Comparison of ENCODE assay signal across 8 cellular contexts in genomic region chr12:96399081-96399918, GRCh38. TPM values are rescaled to one million over a fixed set of nuclear protein-coding genes. Genes with fewer than 3 reads are reported as not detected.
DNase-seq lines count a peak whose midpoint lies in the region; ATAC-seq and TF ChIP-seq lines count a peak whose summit lies in the region.

No MANE protein-coding gene starts in this region.

- peak overlapping the region; percentile 82 for H3K4me3 ChIP-seq in AG04449 (ENCODE audit: low read depth, low read length)

- DNase-seq in AG04449 (ENCODE audit: low read depth, low spot score) (no peak), NCI-H748 (lab: John Stamatoyannopoulos, UW; ENCODE audit: unreplicated experiment) (peak; percentile 65), activated T-cell treated with anti-CD3 and anti-CD28 coated beads for 1 hour (ENCODE audit: low read depth) (peak; percentile 59), epidermal melanocyte (ENCODE audit: insufficient read length, low spot score) (peak; percentile 24), mucosa of gallbladder (ENCODE audit: low spot score) (peak; percentile 65)
- DNase-seq in stimulated activated CD8-positive, alpha-beta memory T cell treated with anti-CD3 and anti-CD28 coated beads, Interleukin-7, amount 100 ng/mL, for 1 hour (ENCODE audit: low read depth in 2 of 2) = peak; percentile 53 to 54

- POLR2A ChIA-PET in AG04449 (lab: Yijun Ruan, JAX) = interaction anchor here (1.0 to 2.5 kb wide), 9 partner anchors 8 to 179 kb away, joined by 3 to 13 read pairs (median 4); partner anchors contain the start of gene CFAP54

- ATAC-seq in GM18511 (IDR thresholded peaks at IDR 0.05; ENCODE audit: unreplicated experiment) = peak; percentile 44
- ATAC-seq in HG03039 (IDR thresholded peaks at IDR 0.05; ENCODE audit: unreplicated experiment) = peak; percentile 38

- CTCF ChIA-PET in AG04449 (lab: Yijun Ruan, JAX) = interaction anchor here (0.8 to 7.7 kb wide), 33 partner anchors 11 to 342 kb away, joined by 3 to 114 read pairs (median 5); partner anchors contain the start of gene CFAP54

- TF ChIP-seq CTCF in AG04449 (IDR thresholded peaks at IDR 0.05; ENCODE audit: insufficient read depth, low read length, missing control alignments) = peak; percentile 47

RNA-seq across cellular contexts. Expression of gene CDK17, which starts 0.9 kb away (rescaled TPM):
- total RNA-seq in mucosa of gallbladder = 25.4 TPM
